Comparison of ENCODE assay signal across 8 cellular contexts in the genomic region with DNA sequence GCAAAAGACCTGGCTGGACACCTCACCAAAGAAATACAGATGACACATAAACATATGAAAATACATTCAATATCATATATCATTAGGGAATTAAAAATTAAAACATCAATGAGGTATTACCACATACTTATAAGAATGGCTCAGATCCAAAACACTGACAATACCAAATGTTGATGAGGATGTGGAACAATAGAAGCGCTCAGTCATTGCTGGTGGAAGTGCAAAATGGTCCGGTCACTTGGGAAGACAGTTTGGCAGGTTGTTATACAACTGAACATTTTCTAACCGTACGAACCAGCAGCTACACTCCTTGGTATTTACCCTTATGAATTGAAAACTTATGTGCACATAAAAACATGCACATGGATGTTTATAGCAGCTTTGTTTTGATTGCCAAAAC.
"Had no signal": no experiment of that assay in that cellular context is flagged by ENCODE, and none has a peak within 500 bp of the region (broad histone marks: within the 10 kb centered on the region; RNA-seq: fewer than 3 reads in every experiment).

No MANE protein-coding gene starts in this region.

- FAIRE-seq: H1, H54, HTR-8/SVneo, K562 had no signal

- H3K27ac Mint-ChIP-seq: GM23338, H9 had no signal

- H3K4me2 ChIP-seq: GM23338 had no signal

- ATAC-seq: GM23338, K562 had no signal

- DNase-seq: H9, HCEC 1CT, IMR-90 had no signal

- H3K4me3 ChIP-seq: GM23338, K562 had no signal

- H3K4me3 Mint-ChIP-seq: GM23338, H9 had no signal

- H2AFZ ChIP-seq: GM23338 had no signal

- H3K9me3 Mint-ChIP-seq: GM23338 had no signal
